1 cellular context compared by ENCODE assay signal in genomic region chr10:47165711-47166404, GRCh38.
TF ChIP-seq lines count a peak whose summit lies in the region.

No MANE protein-coding gene starts in this region.

TF ChIP-seq in GM12878, 131 proteins besides CTCF, POLR2A, EP300 and RAD21 (continued from another document):
- TF ChIP-seq, protein P1, sequence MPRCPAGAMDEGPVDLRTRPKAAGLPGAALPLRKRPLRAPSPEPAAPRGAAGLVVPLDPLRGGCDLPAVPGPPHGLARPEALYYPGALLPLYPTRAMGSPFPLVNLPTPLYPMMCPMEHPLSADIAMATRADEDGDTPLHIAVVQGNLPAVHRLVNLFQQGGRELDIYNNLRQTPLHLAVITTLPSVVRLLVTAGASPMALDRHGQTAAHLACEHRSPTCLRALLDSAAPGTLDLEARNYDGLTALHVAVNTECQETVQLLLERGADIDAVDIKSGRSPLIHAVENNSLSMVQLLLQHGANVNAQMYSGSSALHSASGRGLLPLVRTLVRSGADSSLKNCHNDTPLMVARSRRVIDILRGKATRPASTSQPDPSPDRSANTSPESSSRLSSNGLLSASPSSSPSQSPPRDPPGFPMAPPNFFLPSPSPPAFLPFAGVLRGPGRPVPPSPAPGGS (IDR thresholded peaks at IDR 0.05; ENCODE audit: borderline replicate concordance, insufficient read depth, low read depth, low read length, poor library complexity, severe bottlenecking): no peak
- no peak for TF ChIP-seq ZBED1 (IDR thresholded peaks at IDR 0.05; ENCODE audit: borderline replicate concordance)
- TF ChIP-seq MYB (IDR thresholded peaks at IDR 0.05; ENCODE audit: borderline replicate concordance, low read depth, low read length): no peak
- no peak for TF ChIP-seq TBL1XR1 (IDR thresholded peaks at IDR 0.05; ENCODE audit: low read depth, low read length)
- TF ChIP-seq ZNF207 (IDR thresholded peaks at IDR 0.05; ENCODE audit: borderline replicate concordance): no peak
- TF ChIP-seq CBFB (IDR thresholded peaks at IDR 0.05; ENCODE audit: low read depth): no peak
- no peak for TF ChIP-seq YY1 (IDR thresholded peaks at IDR 0.05; ENCODE audit: low read depth, low read length)
- no peak for TF ChIP-seq USF1 (IDR thresholded peaks at IDR 0.05; ENCODE audit: borderline replicate concordance, extremely low read length, insufficient read depth, low read depth, low read length)
